1 cellular context compared by ENCODE assay signal in the genomic region with DNA sequence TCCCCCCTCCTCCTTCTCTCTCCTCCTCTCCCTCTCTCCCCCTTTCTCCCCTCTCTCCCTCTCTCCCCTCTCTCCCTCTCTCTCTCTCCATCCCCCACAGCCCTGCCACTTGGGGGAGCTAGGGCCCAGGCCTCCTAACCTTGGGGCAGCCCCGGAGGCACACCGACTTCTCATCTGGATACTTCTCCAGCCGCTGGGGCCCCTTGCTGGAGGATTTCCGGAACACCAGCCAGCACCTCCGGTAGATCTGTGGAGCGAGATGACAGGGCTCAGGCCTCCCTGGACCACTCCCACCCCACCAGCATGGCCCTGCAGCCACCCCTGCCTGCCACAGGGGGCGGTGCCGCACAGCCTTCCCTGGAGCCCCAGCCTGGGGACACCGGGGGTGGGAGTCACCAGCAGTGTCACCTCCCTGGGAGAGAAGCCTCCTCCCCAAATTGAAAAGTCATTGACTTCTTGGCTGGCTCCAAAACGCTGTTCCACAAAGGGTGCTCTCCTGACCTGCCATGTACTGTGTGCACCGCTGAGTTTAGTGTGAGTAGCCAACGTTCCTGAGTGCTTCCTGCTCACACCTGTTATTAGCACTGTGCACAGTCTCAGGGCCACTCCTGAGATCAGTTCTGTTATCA.
TF ChIP-seq lines count a peak whose summit lies in the region.

No MANE protein-coding gene starts in this region.

TF ChIP-seq in SK-N-SH treated with all-trans-retinoic acid at 6 μM for 48 hours, 23 proteins besides CTCF, POLR2A, EP300 and RAD21 (continued from another document):
- TF ChIP-seq, protein P1, sequence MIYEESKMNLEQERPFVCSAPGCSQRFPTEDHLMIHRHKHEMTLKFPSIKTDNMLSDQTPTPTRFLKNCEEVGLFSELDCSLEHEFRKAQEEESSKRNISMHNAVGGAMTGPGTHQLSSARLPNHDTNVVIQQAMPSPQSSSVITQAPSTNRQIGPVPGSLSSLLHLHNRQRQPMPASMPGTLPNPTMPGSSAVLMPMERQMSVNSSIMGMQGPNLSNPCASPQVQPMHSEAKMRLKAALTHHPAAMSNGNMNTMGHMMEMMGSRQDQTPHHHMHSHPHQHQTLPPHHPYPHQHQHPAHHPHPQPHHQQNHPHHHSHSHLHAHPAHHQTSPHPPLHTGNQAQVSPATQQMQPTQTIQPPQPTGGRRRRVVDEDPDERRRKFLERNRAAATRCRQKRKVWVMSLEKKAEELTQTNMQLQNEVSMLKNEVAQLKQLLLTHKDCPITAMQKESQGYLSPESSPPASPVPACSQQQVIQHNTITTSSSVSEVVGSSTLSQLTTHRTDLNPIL (CRISPR knock-in tag; IDR thresholded peaks at IDR 0.05; ENCODE audit: low read depth), result no peak
- TF ChIP-seq TOX (CRISPR knock-in tag; IDR thresholded peaks at IDR 0.05; ENCODE audit: borderline replicate concordance), result no peak
- no peak for TF ChIP-seq ZNF565 (CRISPR knock-in tag; conservative IDR thresholded peaks at IDR 0.05; ENCODE audit: low read depth)
- no peak for TF ChIP-seq ZNF8 (CRISPR knock-in tag; IDR thresholded peaks at IDR 0.05)
- no peak for TF ChIP-seq GLIS3 (CRISPR knock-in tag; IDR thresholded peaks at IDR 0.05)
- TF ChIP-seq ZNF70 (CRISPR knock-in tag; IDR thresholded peaks at IDR 0.05), result no peak
- TF ChIP-seq TCF4 (CRISPR knock-in tag; IDR thresholded peaks at IDR 0.05; ENCODE audit: borderline replicate concordance), result no peak
- no peak for TF ChIP-seq ESRRG (CRISPR knock-in tag; IDR thresholded peaks at IDR 0.05)
- no peak for TF ChIP-seq ZFP3 (CRISPR knock-in tag; IDR thresholded peaks at IDR 0.05)
- no peak for TF ChIP-seq ISL1 (CRISPR knock-in tag; IDR thresholded peaks at IDR 0.05)
TF ChIP-seq in SK-N-SH treated with all-trans-retinoic acid at 6 μM for 48 hours: peak in this region for 0.
